15 cellular contexts compared by ENCODE assay signal in genomic region chr2:152445375-152445774, GRCh38.
DNase-seq lines count a peak whose midpoint lies in the region; ATAC-seq, FAIRE-seq and TF ChIP-seq lines count a peak whose summit lies in the region.
"Had no signal": no experiment of that assay in that cellular context is flagged by ENCODE, and none has a peak within 500 bp of the region (broad histone marks: within the 10 kb centered on the region; RNA-seq: fewer than 3 reads in every experiment).

No MANE protein-coding gene starts in this region.

- H3K27ac Mint-ChIP-seq in chondrocyte (ENCODE audit: unreplicated experiment) = peak overlapping the region; percentile 53
- H3K27ac Mint-ChIP-seq in Calu3 (ENCODE audit: unreplicated experiment) = no peak overlapping the region
- H3K27ac Mint-ChIP-seq: stimulated activated effector memory CD8-positive, alpha-beta T cell treated with anti-CD3 and anti-CD28 coated beads, Interleukin-12 subunit alpha, Interleukin-12 subunit beta, amount 100 ng/mL, for 72 hours had no signal

- CTCF ChIA-PET in A549 (lab: Yijun Ruan, JAX) (interaction anchor here (1.0 to 1.5 kb wide), 2 partner anchors 10 to 36 kb away, joined by 3 to 5 read pairs; no protein-coding TSS in a partner anchor), Calu3 (lab: Charles Lee) (interaction anchor here (1.1 to 1.5 kb wide), 3 partner anchors 10 to 39 kb away, joined by 3 to 9 read pairs (median 5); no protein-coding TSS in a partner anchor)

- H3K9me3 ChIP-seq in A549 (no peaks in the 10 kb centered on the region), skeletal muscle satellite cell (replicated peaks; ENCODE audit: low read length) (no peaks in the 10 kb centered on the region)
- H3K9me3 ChIP-seq: MG63, ovary had no signal

- no peak for TF ChIP-seq POLR2A in A549 (IDR thresholded peaks at IDR 0.05; ENCODE audit: low read length)

- DNase-seq in A549 (ENCODE audit: low read depth in 1 of 2, low spot score in 1 of 2) (no peak), chondrocyte (ENCODE audit: low spot score) (no peak), Calu3 (no peak)
- DNase-seq: activated CD4-positive, CD25-positive, alpha-beta regulatory T cell treated with anti-CD3 and anti-CD28 coated beads, Interleukin-2, amount 50 U/mL, for 72 hours; activated CD8-positive, alpha-beta memory T cell treated with anti-CD3 and anti-CD28 coated beads, Interleukin-2, amount 50 U/mL, for 4 hours; activated naive CD4-positive, alpha-beta T cell; NCI-H2029 treated with DMSO at 0.1 percent for 48 hours had no signal

- H3K36me3 ChIP-seq in skeletal muscle satellite cell (ENCODE audit: insufficient read depth, low read length) = no peaks in the 10 kb centered on the region
- H3K36me3 ChIP-seq: MG63, ovary had no signal

- no peak for TF ChIP-seq RAD21 in A549 (conservative IDR thresholded peaks at IDR 0.05 in 1 of 2, IDR thresholded peaks at IDR 0.05 in 1 of 2)

- no peaks in the 10 kb centered on the region for H3K27me3 ChIP-seq in skeletal muscle satellite cell (ENCODE audit: control insufficient read depth, insufficient read depth, low read length)
- H3K27me3 ChIP-seq: MG63, ovary had no signal

- H3K9ac ChIP-seq in skeletal muscle satellite cell (ENCODE audit: low read depth, low read length) = no peak overlapping the region

- BruUV-seq in Calu3 (replicated peaks; lab: Mats Ljungman, UMichigan) = no TSS peak

- H3K27ac ChIP-seq in A549 = peak overlapping the region; percentile 31 to 73; a peak in 4 of 6 replicates

- H3K4me3 ChIP-seq in A549 (no peak overlapping the region), skeletal muscle satellite cell (ENCODE audit: low read length) (no peak overlapping the region)
- H3K4me3 ChIP-seq: MG63, ovary had no signal

- POLR2A ChIA-PET in A549 (lab: Yijun Ruan, JAX) = interaction anchor here (0.9 kb wide), 1 partner anchor 9 kb away, joined by 5 read pairs; no protein-coding TSS in a partner anchor

- intact Hi-C loops in Calu3 (cut with micrococcal nuclease; ENCODE audit: unreplicated experiment) = no loop called here

- H3K9me3 Mint-ChIP-seq in chondrocyte (ENCODE audit: low read depth) (no peaks in the 10 kb centered on the region), Calu3 (ENCODE audit: low read depth, unreplicated experiment) (peaks cover 2% of the 10 kb centered on the region)
- H3K9me3 Mint-ChIP-seq: stimulated activated effector memory CD8-positive, alpha-beta T cell treated with anti-CD3 and anti-CD28 coated beads, Interleukin-12 subunit alpha, Interleukin-12 subunit beta, amount 100 ng/mL, for 72 hours had no signal

- H3K36me3 Mint-ChIP-seq in chondrocyte (ENCODE audit: low read depth) (no peaks in the 10 kb centered on the region), Calu3 (ENCODE audit: insufficient read depth, unreplicated experiment) (no peaks in the 10 kb centered on the region)
- H3K36me3 Mint-ChIP-seq: stimulated activated effector memory CD8-positive, alpha-beta T cell treated with anti-CD3 and anti-CD28 coated beads, Interleukin-12 subunit alpha, Interleukin-12 subunit beta, amount 100 ng/mL, for 72 hours had no signal

- H3K4me3 Mint-ChIP-seq in chondrocyte (ENCODE audit: unreplicated experiment) (no peak overlapping the region), Calu3 (ENCODE audit: low read depth, unreplicated experiment) (no peak overlapping the region)
- H3K4me3 Mint-ChIP-seq: stimulated activated effector memory CD8-positive, alpha-beta T cell treated with anti-CD3 and anti-CD28 coated beads, Interleukin-12 subunit alpha, Interleukin-12 subunit beta, amount 100 ng/mL, for 72 hours had no signal

- no peak for TF ChIP-seq EP300 in A549 (IDR thresholded peaks at IDR 0.05)

- WGBS in A549 (ENCODE audit: missing lambda C conversion rate) = 76% methylated on average over 2 of the region's 2 CpGs

- peaks cover 42% of the 10 kb centered on the region for H3K4me1 Mint-ChIP-seq in chondrocyte (ENCODE audit: low read depth)
- H3K4me1 Mint-ChIP-seq in Calu3 (ENCODE audit: low read depth, unreplicated experiment) = peaks cover 28% of the 10 kb centered on the region
- H3K4me1 Mint-ChIP-seq: stimulated activated effector memory CD8-positive, alpha-beta T cell treated with anti-CD3 and anti-CD28 coated beads, Interleukin-12 subunit alpha, Interleukin-12 subunit beta, amount 100 ng/mL, for 72 hours had no signal

- H3K4me2 ChIP-seq in A549 = peak overlapping the region; percentile 63
- H3K4me2 ChIP-seq in skeletal muscle satellite cell (ENCODE audit: low read length) = peak overlapping the region; percentile 59

- TF ChIP-seq CTCF in A549 (IDR thresholded peaks at IDR 0.05) (no peak), chondrocyte (IDR thresholded peaks at IDR 0.05) (no peak), Calu3 (IDR thresholded peaks at IDR 0.05; ENCODE audit: unreplicated experiment) (no peak)

- FAIRE-seq in A549 (lab: Jason Lieb, UNC) = no peak

- no peaks in the 10 kb centered on the region for H3K27me3 Mint-ChIP-seq in chondrocyte (ENCODE audit: low read depth)
- H3K27me3 Mint-ChIP-seq in Calu3 (ENCODE audit: unreplicated experiment) = no peaks in the 10 kb centered on the region

- peak; percentile 11 to 13; a peak in 4 of 6 replicates for ATAC-seq in A549
- ATAC-seq in GM21717 (IDR thresholded peaks at IDR 0.05; ENCODE audit: unreplicated experiment) = peak; percentile 13
- no peak for ATAC-seq in GM18498 (IDR thresholded peaks at IDR 0.05; ENCODE audit: unreplicated experiment)
- ATAC-seq in GM21723 (IDR thresholded peaks at IDR 0.05; ENCODE audit: unreplicated experiment) = no peak
- ATAC-seq in HG02798 (IDR thresholded peaks at IDR 0.05; ENCODE audit: poor library complexity, unreplicated experiment) = no peak

- H3K4me1 ChIP-seq in A549 (peaks cover 37% of the 10 kb centered on the region), skeletal muscle satellite cell (ENCODE audit: control insufficient read depth, insufficient read depth, low read length) (peaks cover 35% of the 10 kb centered on the region)

TF ChIP-seq in A549, 52 proteins besides CTCF, POLR2A, EP300 and RAD21:
- no peak for TF ChIP-seq CHD2 (IDR thresholded peaks at IDR 0.05; ENCODE audit: low read length, partially characterized antibody)
- TF ChIP-seq POLR2AphosphoS2 (conservative IDR thresholded peaks at IDR 0.05; ENCODE audit: low read length) = no peak
- TF ChIP-seq FOXS1 (CRISPR knock-in tag; IDR thresholded peaks at IDR 0.05) = no peak
- TF ChIP-seq SMC3 (IDR thresholded peaks at IDR 0.05) = no peak
- TF ChIP-seq RARB (CRISPR knock-in tag; IDR thresholded peaks at IDR 0.05) = no peak
- TF ChIP-seq KDM5A (IDR thresholded peaks at IDR 0.05) = no peak
- no peak for TF ChIP-seq RFX5 (IDR thresholded peaks at IDR 0.05)
- no peak for TF ChIP-seq CBX2 (IDR thresholded peaks at IDR 0.05; ENCODE audit: borderline replicate concordance, low read depth)
- TF ChIP-seq FOSB (CRISPR knock-in tag; IDR thresholded peaks at IDR 0.05) = no peak
TF ChIP-seq in A549: peak in this region for 0.

Comparison
In these comparisons a context has a peak if more than half of its experiments do, and no peak if none do; other contexts are left out.
1. ATAC-seq: peak in A549 (2 of 2) and GM21717 (single experiment); none in GM18498 (single experiment), GM21723 (single experiment) and HG02798 (single experiment).